In genomic region chr17:75034236-75034908, GRCh38 we compare ENCODE assay signal across 8 cellular contexts. TPM values are rescaled to one million over a fixed set of nuclear protein-coding genes. Genes with fewer than 3 reads are reported as not detected.
DNase-seq lines count a peak whose midpoint lies in the region; ATAC-seq, FAIRE-seq and TF ChIP-seq lines count a peak whose summit lies in the region.

No MANE protein-coding gene starts in this region.

- no peak; a peak in 1 of 5 replicates for TF ChIP-seq RAD21 in A549 (conservative IDR thresholded peaks at IDR 0.05 in 1 of 2, IDR thresholded peaks at IDR 0.05 in 1 of 2)

- H3K4me3 ChIP-seq in A549 (peak overlapping the region; percentile 73), colonic mucosa (peak overlapping the region; percentile 58)

- peak overlapping the region; percentile 48 to 87 for H3K9ac ChIP-seq in colonic mucosa (ENCODE audit: low read depth in 2 of 2, low read length in 2 of 2)

- peak overlapping the region; percentile 89 for H3K4me2 ChIP-seq in A549

- CTCF ChIA-PET in A549 (lab: Yijun Ruan, JAX), result interaction anchor here (0.6 to 4.5 kb wide), 22 partner anchors 8 to 237 kb away, joined by 3 to 35 read pairs (median 4); partner anchors contain the start of genes ATP5PD, CDR2L, KCTD2 and MIF4GD

- no peak for TF ChIP-seq EP300 in A549 (IDR thresholded peaks at IDR 0.05)

- H3K27me3 ChIP-seq in colonic mucosa, result no peaks in the 10 kb centered on the region

- no peaks in the 10 kb centered on the region for H3K9me3 ChIP-seq in A549
- H3K9me3 ChIP-seq in colonic mucosa, result no peaks in the 10 kb centered on the region

- peak; percentile 81 to 97 for DNase-seq in A549 (ENCODE audit: low read depth in 1 of 2, low spot score in 1 of 2)
- peak; percentile 81 for DNase-seq in NCI-H510A treated with DMSO at 0.1 percent for 48 hours (lab: John Stamatoyannopoulos, UW)
- DNase-seq in activated CD4-positive, alpha-beta T cell treated with anti-CD3 and anti-CD28 coated beads, Interleukin-2, amount 10 ng/mL, durations not matched to agents 24 days and 14 days, result peak; percentile 95
- DNase-seq in colonic mucosa, result peak; percentile 94
- DNase-seq in left kidney (ENCODE audit: low read depth, low spot score), result peak; percentile 96
- peak; percentile 46 to 91 for DNase-seq in stimulated activated CD4-positive, alpha-beta T cell treated with anti-CD3 and anti-CD28 coated beads, Interleukin-1b, Interleukin-23, amount 100 ng/mL, for 1 hour (ENCODE audit: low read depth in 2 of 2)

- H3K36me3 Mint-ChIP-seq in activated CD4-positive, alpha-beta T cell treated with anti-CD3 and anti-CD28 coated beads, Interleukin-2, amount 10 ng/mL, durations not matched to agents 24 days and 14 days (ENCODE audit: low read depth), result peaks cover 3% of the 10 kb centered on the region

- peak overlapping the region; percentile 97 for H3K27ac ChIP-seq in A549
- peak overlapping the region; percentile 72 for H3K27ac ChIP-seq in colonic mucosa

- POLR2A ChIA-PET in A549 (lab: Yijun Ruan, JAX), result interaction anchor here (0.7 to 3.2 kb wide), 12 partner anchors 13 to 722 kb away, joined by 3 to 46 read pairs (median 8); partner anchors contain the start of genes ATP5PD, CDR2L, FDXR and GGA3

- ATAC-seq in A549 (peak; percentile 57 to 71), GM18907 (IDR thresholded peaks at IDR 0.05; ENCODE audit: unreplicated experiment) (peak; percentile 56), HG03354 (IDR thresholded peaks at IDR 0.05; ENCODE audit: poor library complexity, severe bottlenecking, unreplicated experiment) (peak; percentile 65)

- no peak for FAIRE-seq in A549 (lab: Jason Lieb, UNC)

- H3K36me3 ChIP-seq in colonic mucosa, result peaks cover 9% of the 10 kb centered on the region

- intact Hi-C loops in activated CD4-positive, alpha-beta T cell treated with anti-CD3 and anti-CD28 coated beads, Interleukin-2, amount 10 ng/mL, durations not matched to agents 24 days and 14 days (cut with micrococcal nuclease), result loop anchor here (5.0 kb wide), 1 partner anchor 148 kb away; the partner anchor contains the start of gene SUMO2
- intact Hi-C loops in colonic mucosa (cut with DNase I), result no loop called here

- H3K4me1 Mint-ChIP-seq in activated CD4-positive, alpha-beta T cell treated with anti-CD3 and anti-CD28 coated beads, Interleukin-2, amount 10 ng/mL, durations not matched to agents 24 days and 14 days, result peaks cover 53% of the 10 kb centered on the region

- H3K4me1 ChIP-seq in A549, result peaks cover 30% of the 10 kb centered on the region
- H3K4me1 ChIP-seq in colonic mucosa, result peaks cover 3% of the 10 kb centered on the region

- TF ChIP-seq CTCF in A549 (IDR thresholded peaks at IDR 0.05) (no peak), colonic mucosa (IDR thresholded peaks at IDR 0.05) (no peak)

- H3K27me3 Mint-ChIP-seq in activated CD4-positive, alpha-beta T cell treated with anti-CD3 and anti-CD28 coated beads, Interleukin-2, amount 10 ng/mL, durations not matched to agents 24 days and 14 days, result peaks cover 6% of the 10 kb centered on the region

- H3K27ac Mint-ChIP-seq in activated CD4-positive, alpha-beta T cell treated with anti-CD3 and anti-CD28 coated beads, Interleukin-2, amount 10 ng/mL, durations not matched to agents 24 days and 14 days, result peak overlapping the region; percentile 97

- no peak for TF ChIP-seq POLR2A in A549 (IDR thresholded peaks at IDR 0.05; ENCODE audit: low read length)

- H3K9me3 Mint-ChIP-seq in activated CD4-positive, alpha-beta T cell treated with anti-CD3 and anti-CD28 coated beads, Interleukin-2, amount 10 ng/mL, durations not matched to agents 24 days and 14 days, result no peaks in the 10 kb centered on the region

- peak overlapping the region; percentile 98 for H3K4me3 Mint-ChIP-seq in activated CD4-positive, alpha-beta T cell treated with anti-CD3 and anti-CD28 coated beads, Interleukin-2, amount 10 ng/mL, durations not matched to agents 24 days and 14 days

- WGBS in A549 (ENCODE audit: missing lambda C conversion rate), result 3% methylated on average over 38 of the region's 43 CpGs

TF ChIP-seq in A549, 52 proteins besides CTCF, POLR2A, EP300 and RAD21 (continues in another document):
- TF ChIP-seq CHD2 (IDR thresholded peaks at IDR 0.05; ENCODE audit: low read length, partially characterized antibody), result no peak
- peak; percentile 7; the same call in 1 of the 2 replicates for TF ChIP-seq EHF (CRISPR knock-in tag; IDR thresholded peaks at IDR 0.05)
- TF ChIP-seq BCL3 (IDR thresholded peaks at IDR 0.05), result peak; percentile 2; the same call in 1 of the 3 replicates
- TF ChIP-seq E2F6 (IDR thresholded peaks at IDR 0.05; ENCODE audit: borderline replicate concordance, low read depth), result 0 out of 2 replicates have a peak, but pooled peaks have one; percentile 57
- peak; percentile 5 for TF ChIP-seq ZFP36 (IDR thresholded peaks at IDR 0.05; ENCODE audit: borderline replicate concordance, partially characterized antibody)
- no peak for TF ChIP-seq FOSL2 (IDR thresholded peaks at IDR 0.05)
- TF ChIP-seq FOSL2 (CRISPR knock-in tag; IDR thresholded peaks at IDR 0.05), result peak; percentile 28; the same call in 1 of the 2 replicates
- no peak for TF ChIP-seq TFCP2L1 (CRISPR knock-in tag; IDR thresholded peaks at IDR 0.05)
- 0 out of 2 replicates have a peak, but pooled peaks have one; percentile 2 for TF ChIP-seq RFX5 (IDR thresholded peaks at IDR 0.05)
- 0 out of 2 replicates have a peak, but pooled peaks have one; percentile 92 for TF ChIP-seq CHD4 (IDR thresholded peaks at IDR 0.05; ENCODE audit: borderline replicate concordance)

RNA-seq across cellular contexts. Expression of gene ATP5PD, which starts 12.4 kb away (rescaled TPM):
- 314 and 333 TPM in 2 replicates for polyA plus RNA-seq in A549 (2011; rRNA removed)
- 255 and 282 TPM in 2 replicates for polyA plus RNA-seq in A549 (2012; cell fraction: cytosol; rRNA removed)
- polyA plus RNA-seq in A549 (2012; cell fraction: nucleus; rRNA removed), result 105 and 172 TPM in 2 replicates
- 429 to 463 TPM (median 440 TPM) in 3 replicates for polyA plus RNA-seq in A549 (2017; fragmentation: RNase III; extraction: RNeasy Plus Mini Kit Qiagen cat#74134 plus additional on column Dnase treatment)
- polyA minus RNA-seq in A549 (2011; rRNA and poly(A)+ RNA removed), result 103 and 169 TPM in 2 replicates
- 158 and 161 TPM in 2 replicates for total RNA-seq in activated CD4-positive, alpha-beta T cell treated with anti-CD3 and anti-CD28 coated beads, Interleukin-2, amount 10 ng/mL, durations not matched to agents 24 days and 14 days
- 100 to 1,000 TPM; 302 to 371 TPM for total RNA-seq in colonic mucosa

RNA-seq across cellular contexts. Expression of gene KCTD2, which starts 12.7 kb away (rescaled TPM):
- 31.3 and 34.1 TPM in 2 replicates for polyA plus RNA-seq in A549 (2011; rRNA removed)
- polyA plus RNA-seq in A549 (2012; cell fraction: cytosol; rRNA removed), result 19.5 and 22.6 TPM in 2 replicates
- polyA plus RNA-seq in A549 (2012; cell fraction: nucleus; rRNA removed), result 17.5 and 23.1 TPM in 2 replicates
- polyA plus RNA-seq in A549 (2017; fragmentation: RNase III; extraction: RNeasy Plus Mini Kit Qiagen cat#74134 plus additional on column Dnase treatment), result 16.3 to 18.8 TPM (median 18.6 TPM) in 3 replicates
- 22.1 and 25.9 TPM in 2 replicates for polyA minus RNA-seq in A549 (2011; rRNA and poly(A)+ RNA removed)
- 18.7 and 19.0 TPM in 2 replicates for total RNA-seq in activated CD4-positive, alpha-beta T cell treated with anti-CD3 and anti-CD28 coated beads, Interleukin-2, amount 10 ng/mL, durations not matched to agents 24 days and 14 days
- 10 to 100 TPM; 14.8 to 18.1 TPM for total RNA-seq in colonic mucosa

RNA-seq across cellular contexts. Expression of gene MRPL58, which starts 21.9 kb away (rescaled TPM):
- 86.4 and 127 TPM in 2 replicates for polyA plus RNA-seq in A549 (2011; rRNA removed)
- polyA plus RNA-seq in A549 (2012; cell fraction: cytosol; rRNA removed), result 104 and 113 TPM in 2 replicates
- polyA plus RNA-seq in A549 (2012; cell fraction: nucleus; rRNA removed), result 49.1 and 82.1 TPM in 2 replicates
- polyA plus RNA-seq in A549 (2017; fragmentation: RNase III; extraction: RNeasy Plus Mini Kit Qiagen cat#74134 plus additional on column Dnase treatment), result 89.4 to 105 TPM (median 95.3 TPM) in 3 replicates
- 31.3 and 32.4 TPM in 2 replicates for polyA minus RNA-seq in A549 (2011; rRNA and poly(A)+ RNA removed)
- total RNA-seq in activated CD4-positive, alpha-beta T cell treated with anti-CD3 and anti-CD28 coated beads, Interleukin-2, amount 10 ng/mL, durations not matched to agents 24 days and 14 days, result 73.3 and 74.3 TPM in 2 replicates
- total RNA-seq in colonic mucosa, result 10 to 100 TPM; 27.2 to 50.1 TPM

RNA-seq across cellular contexts. Expression of gene CDR2L, which starts 46.9 kb away (rescaled TPM):
- polyA plus RNA-seq in A549 (2011; rRNA removed) (18.0 and 18.5 TPM in 2 replicates), A549 (2017; fragmentation: RNase III; extraction: RNeasy Plus Mini Kit Qiagen cat#74134 plus additional on column Dnase treatment) (26.9 to 34.0 TPM (median 30.0 TPM) in 3 replicates)
- 25.6 and 34.4 TPM in 2 replicates for polyA plus RNA-seq in A549 (2012; cell fraction: cytosol; rRNA removed)
- 38.5 and 49.0 TPM in 2 replicates for polyA plus RNA-seq in A549 (2012; cell fraction: nucleus; rRNA removed)
- polyA minus RNA-seq in A549 (2011; rRNA and poly(A)+ RNA removed), result 16.6 and 21.8 TPM in 2 replicates
- total RNA-seq in activated CD4-positive, alpha-beta T cell treated with anti-CD3 and anti-CD28 coated beads, Interleukin-2, amount 10 ng/mL, durations not matched to agents 24 days and 14 days, result 1.4 and 1.8 TPM in 2 replicates
- total RNA-seq in colonic mucosa, result 1 to 10 TPM; 3.7 to 4.1 TPM

RNA-seq across cellular contexts. Expression of gene SLC16A5, which starts 53.4 kb away (rescaled TPM):
- 19.0 and 20.1 TPM in 2 replicates for polyA plus RNA-seq in A549 (2011; rRNA removed)
- polyA plus RNA-seq in A549 (2012; cell fraction: cytosol; rRNA removed), result 33.8 and 57.1 TPM in 2 replicates
- polyA plus RNA-seq in A549 (2012; cell fraction: nucleus; rRNA removed), result 110 and 141 TPM in 2 replicates
- 19.5 to 27.6 TPM (median 27.2 TPM) in 3 replicates for polyA plus RNA-seq in A549 (2017; fragmentation: RNase III; extraction: RNeasy Plus Mini Kit Qiagen cat#74134 plus additional on column Dnase treatment)
- polyA minus RNA-seq in A549 (2011; rRNA and poly(A)+ RNA removed), result 22.9 and 29.3 TPM in 2 replicates
- total RNA-seq in activated CD4-positive, alpha-beta T cell treated with anti-CD3 and anti-CD28 coated beads, Interleukin-2, amount 10 ng/mL, durations not matched to agents 24 days and 14 days, result 6.8 and 7.2 TPM in 2 replicates
- 10 to 100 TPM; 19.4 to 50.1 TPM for total RNA-seq in colonic mucosa

Comparison
In these comparisons a context has a peak if more than half of its experiments do, and no peak if none do; other contexts are left out.
1. Peak in every context shown above with its lines: DNase-seq, ATAC-seq, H3K4me3 ChIP-seq and H3K27ac ChIP-seq.